Comparison of ENCODE assay signal across 1 cellular context in genomic region chr11:124839051-124839971, GRCh38.
TF ChIP-seq lines count a peak whose summit lies in the region.

No MANE protein-coding gene starts in this region.

TF ChIP-seq in HepG2, 621 proteins besides CTCF, POLR2A, EP300 and RAD21:
- no peak for TF ChIP-seq MAF1 (CRISPR knock-in tag; IDR thresholded peaks at IDR 0.05; ENCODE audit: borderline replicate concordance)
- TF ChIP-seq TFDP2 (CRISPR knock-in tag; IDR thresholded peaks at IDR 0.05), result no peak
- no peak for TF ChIP-seq TAF15 (IDR thresholded peaks at IDR 0.05; ENCODE audit: low read depth, low read length, poor library complexity, severe bottlenecking)
- TF ChIP-seq PAWR (CRISPR knock-in tag; IDR thresholded peaks at IDR 0.05; ENCODE audit: borderline replicate concordance), result no peak
- TF ChIP-seq SALL1 (CRISPR knock-in tag; IDR thresholded peaks at IDR 0.05), result peak; percentile 4; the same call in 1 of the 2 replicates
- TF ChIP-seq FOXJ3 (CRISPR knock-in tag; IDR thresholded peaks at IDR 0.05; ENCODE audit: borderline replicate concordance), result no peak
- TF ChIP-seq ATF7-NPFF (CRISPR knock-in tag; IDR thresholded peaks at IDR 0.05; ENCODE audit: low read depth), result no peak
- TF ChIP-seq ZNF234 (CRISPR knock-in tag; conservative IDR thresholded peaks at IDR 0.05), result no peak
- TF ChIP-seq PRMT3 (CRISPR knock-in tag; IDR thresholded peaks at IDR 0.05; ENCODE audit: borderline replicate concordance, low read depth), result no peak
- 0 out of 2 replicates have a peak, but pooled peaks have one; percentile 35 for TF ChIP-seq DNMT1 (CRISPR knock-in tag; IDR thresholded peaks at IDR 0.05)
- TF ChIP-seq HNRNPLL (IDR thresholded peaks at IDR 0.05; ENCODE audit: low read depth, low read length, poor library complexity, severe bottlenecking), result peak; percentile 53
- no peak for TF ChIP-seq ZNF207 (IDR thresholded peaks at IDR 0.05; ENCODE audit: borderline replicate concordance)
- peak; percentile 53; the same call in 1 of the 2 replicates for TF ChIP-seq ZNF777 (CRISPR knock-in tag; IDR thresholded peaks at IDR 0.05)
- TF ChIP-seq TEAD2 (CRISPR knock-in tag; IDR thresholded peaks at IDR 0.05), result no peak
- TF ChIP-seq MAX (IDR thresholded peaks at IDR 0.05), result 0 out of 2 replicates have a peak, but pooled peaks have one; percentile 7
- TF ChIP-seq HNF4A (CRISPR knock-in tag; IDR thresholded peaks at IDR 0.05), result 0 out of 2 replicates have a peak, but pooled peaks have one; percentile 5
- 0 out of 2 replicates have a peak, but pooled peaks have one; percentile 6 for TF ChIP-seq TFDP1 (CRISPR knock-in tag; IDR thresholded peaks at IDR 0.05; ENCODE audit: borderline replicate concordance)
- TF ChIP-seq ZNF800 (CRISPR knock-in tag; IDR thresholded peaks at IDR 0.05), result peak; percentile 45; the same call in 1 of the 2 replicates
- no peak for TF ChIP-seq ZNF720 (CRISPR knock-in tag; IDR thresholded peaks at IDR 0.05)
- 0 out of 2 replicates have a peak, but pooled peaks have one; percentile 17 for TF ChIP-seq PATZ1 (CRISPR knock-in tag; IDR thresholded peaks at IDR 0.05)
- no peak for TF ChIP-seq ZNF674 (CRISPR knock-in tag; IDR thresholded peaks at IDR 0.05; ENCODE audit: low read depth)
- TF ChIP-seq ZNF687 (CRISPR knock-in tag; IDR thresholded peaks at IDR 0.05), result peak; percentile 46; the same call in 1 of the 2 replicates
- no peak for TF ChIP-seq ZFP36L2 (CRISPR knock-in tag; IDR thresholded peaks at IDR 0.05)
- TF ChIP-seq ZNF451 (CRISPR knock-in tag; IDR thresholded peaks at IDR 0.05), result no peak
- no peak for TF ChIP-seq GMEB2 (CRISPR knock-in tag; IDR thresholded peaks at IDR 0.05; ENCODE audit: low read depth)
- TF ChIP-seq PCBP1 (IDR thresholded peaks at IDR 0.05; ENCODE audit: borderline replicate concordance, low read depth, low read length), result no peak
- no peak for TF ChIP-seq RERE (CRISPR knock-in tag; IDR thresholded peaks at IDR 0.05; ENCODE audit: low read depth)
- no peak for TF ChIP-seq ZNF781 (CRISPR knock-in tag; IDR thresholded peaks at IDR 0.05; ENCODE audit: borderline replicate concordance, not compliant biosample characterization)
- TF ChIP-seq SAFB2 (CRISPR knock-in tag; IDR thresholded peaks at IDR 0.05; ENCODE audit: borderline replicate concordance, low read depth), result no peak
TF ChIP-seq in HepG2: peak in this region for 10.
